1 cellular context compared by ENCODE assay signal in genomic region chr17:19002805-19003542, GRCh38.
TF ChIP-seq lines count a peak whose summit lies in the region.

No MANE protein-coding gene starts in this region.

TF ChIP-seq in GM23338, 12 proteins besides CTCF, POLR2A, EP300 and RAD21 (continued from another document):
- TF ChIP-seq, protein P1, sequence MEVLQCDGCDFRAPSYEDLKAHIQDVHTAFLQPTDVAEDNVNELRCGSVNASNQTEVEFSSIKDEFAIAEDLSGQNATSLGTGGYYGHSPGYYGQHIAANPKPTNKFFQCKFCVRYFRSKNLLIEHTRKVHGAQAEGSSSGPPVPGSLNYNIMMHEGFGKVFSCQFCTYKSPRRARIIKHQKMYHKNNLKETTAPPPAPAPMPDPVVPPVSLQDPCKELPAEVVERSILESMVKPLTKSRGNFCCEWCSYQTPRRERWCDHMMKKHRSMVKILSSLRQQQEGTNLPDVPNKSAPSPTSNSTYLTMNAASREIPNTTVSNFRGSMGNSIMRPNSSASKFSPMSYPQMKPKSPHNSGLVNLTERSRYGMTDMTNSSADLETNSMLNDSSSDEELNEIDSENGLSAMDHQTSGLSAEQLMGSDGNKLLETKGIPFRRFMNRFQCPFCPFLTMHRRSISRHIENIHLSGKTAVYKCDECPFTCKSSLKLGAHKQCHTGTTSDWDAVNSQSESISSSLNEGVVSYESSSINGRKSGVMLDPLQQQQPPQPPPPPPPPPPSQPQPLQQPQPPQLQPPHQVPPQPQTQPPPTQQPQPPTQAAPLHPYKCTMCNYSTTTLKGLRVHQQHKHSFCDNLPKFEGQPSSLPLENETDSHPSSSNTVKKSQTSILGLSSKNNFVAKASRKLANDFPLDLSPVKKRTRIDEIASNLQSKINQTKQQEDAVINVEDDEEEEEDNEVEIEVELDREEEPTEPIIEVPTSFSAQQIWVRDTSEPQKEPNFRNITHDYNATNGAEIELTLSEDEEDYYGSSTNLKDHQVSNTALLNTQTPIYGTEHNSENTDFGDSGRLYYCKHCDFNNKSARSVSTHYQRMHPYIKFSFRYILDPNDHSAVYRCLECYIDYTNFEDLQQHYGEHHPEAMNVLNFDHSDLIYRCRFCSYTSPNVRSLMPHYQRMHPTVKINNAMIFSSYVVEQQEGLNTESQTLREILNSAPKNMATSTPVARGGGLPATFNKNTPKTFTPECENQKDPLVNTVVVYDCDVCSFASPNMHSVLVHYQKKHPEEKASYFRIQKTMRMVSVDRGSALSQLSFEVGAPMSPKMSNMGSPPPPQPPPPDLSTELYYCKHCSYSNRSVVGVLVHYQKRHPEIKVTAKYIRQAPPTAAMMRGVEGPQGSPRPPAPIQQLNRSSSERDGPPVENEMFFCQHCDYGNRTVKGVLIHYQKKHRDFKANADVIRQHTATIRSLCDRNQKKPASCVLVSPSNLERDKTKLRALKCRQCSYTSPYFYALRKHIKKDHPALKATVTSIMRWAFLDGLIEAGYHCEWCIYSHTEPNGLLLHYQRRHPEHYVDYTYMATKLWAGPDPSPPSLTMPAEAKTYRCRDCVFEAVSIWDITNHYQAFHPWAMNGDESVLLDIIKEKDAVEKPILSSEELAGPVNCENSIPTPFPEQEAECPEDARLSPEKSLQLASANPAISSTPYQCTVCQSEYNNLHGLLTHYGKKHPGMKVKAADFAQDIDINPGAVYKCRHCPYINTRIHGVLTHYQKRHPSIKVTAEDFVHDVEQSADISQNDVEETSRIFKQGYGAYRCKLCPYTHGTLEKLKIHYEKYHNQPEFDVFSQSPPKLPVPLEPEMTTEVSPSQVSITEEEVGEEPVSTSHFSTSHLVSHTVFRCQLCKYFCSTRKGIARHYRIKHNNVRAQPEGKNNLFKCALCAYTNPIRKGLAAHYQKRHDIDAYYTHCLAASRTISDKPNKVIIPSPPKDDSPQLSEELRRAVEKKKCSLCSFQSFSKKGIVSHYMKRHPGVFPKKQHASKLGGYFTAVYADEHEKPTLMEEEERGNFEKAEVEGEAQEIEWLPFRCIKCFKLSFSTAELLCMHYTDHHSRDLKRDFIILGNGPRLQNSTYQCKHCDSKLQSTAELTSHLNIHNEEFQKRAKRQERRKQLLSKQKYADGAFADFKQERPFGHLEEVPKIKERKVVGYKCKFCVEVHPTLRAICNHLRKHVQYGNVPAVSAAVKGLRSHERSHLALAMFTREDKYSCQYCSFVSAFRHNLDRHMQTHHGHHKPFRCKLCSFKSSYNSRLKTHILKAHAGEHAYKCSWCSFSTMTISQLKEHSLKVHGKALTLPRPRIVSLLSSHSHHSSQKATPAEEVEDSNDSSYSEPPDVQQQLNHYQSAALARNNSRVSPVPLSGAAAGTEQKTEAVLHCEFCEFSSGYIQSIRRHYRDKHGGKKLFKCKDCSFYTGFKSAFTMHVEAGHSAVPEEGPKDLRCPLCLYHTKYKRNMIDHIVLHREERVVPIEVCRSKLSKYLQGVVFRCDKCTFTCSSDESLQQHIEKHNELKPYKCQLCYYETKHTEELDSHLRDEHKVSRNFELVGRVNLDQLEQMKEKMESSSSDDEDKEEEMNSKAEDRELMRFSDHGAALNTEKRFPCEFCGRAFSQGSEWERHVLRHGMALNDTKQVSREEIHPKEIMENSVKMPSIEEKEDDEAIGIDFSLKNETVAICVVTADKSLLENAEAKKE (CRISPR knock-in tag; IDR thresholded peaks at IDR 0.05) = no peak
